Comparison of ENCODE assay signal across 8 cellular contexts in genomic region chrX:40266490-40267333, GRCh38.
DNase-seq lines count a peak whose midpoint lies in the region; ATAC-seq and TF ChIP-seq lines count a peak whose summit lies in the region.

No MANE protein-coding gene starts in this region.

- H3K4me1 ChIP-seq in A673 (ENCODE audit: insufficient read depth, low read length, poor library complexity, severe bottlenecking): peaks cover 17% of the 10 kb centered on the region

- peaks cover 14% of the 10 kb centered on the region for H3K4me1 Mint-ChIP-seq in activated B cell treated with CpG ODN at 0.5 μM for 24 hours
- H3K4me1 Mint-ChIP-seq in chondrocyte (ENCODE audit: low read depth): peaks cover 23% of the 10 kb centered on the region

- no peaks in the 10 kb centered on the region for H3K36me3 ChIP-seq in A673 (ENCODE audit: insufficient read depth, low read length, poor library complexity, severe bottlenecking)

- H3K36me3 Mint-ChIP-seq in activated B cell treated with CpG ODN at 0.5 μM for 24 hours (ENCODE audit: low read depth): no peaks in the 10 kb centered on the region
- no peaks in the 10 kb centered on the region for H3K36me3 Mint-ChIP-seq in chondrocyte (ENCODE audit: low read depth)

- H3K27ac Mint-ChIP-seq in activated B cell treated with CpG ODN at 0.5 μM for 24 hours (no peak overlapping the region), chondrocyte (ENCODE audit: unreplicated experiment) (peak overlapping the region; percentile 81)

- peak; percentile 63 for ATAC-seq in GM19043 (IDR thresholded peaks at IDR 0.05; ENCODE audit: low read depth, unreplicated experiment)
- ATAC-seq in activated B cell treated with CpG ODN at 0.5 μM for 24 hours (ENCODE audit: low read depth): peak; percentile 45
- no peak for ATAC-seq in GM19467 (IDR thresholded peaks at IDR 0.05; ENCODE audit: unreplicated experiment)

- H3K4me3 ChIP-seq in A673 (ENCODE audit: low read depth, low read length, poor library complexity, severe bottlenecking): peak overlapping the region; percentile 48

- BruUV-seq in A673 (replicated peaks; lab: Mats Ljungman, UMichigan): no TSS peak

- intact Hi-C loops in A673 (cut with micrococcal nuclease; ENCODE audit: unreplicated experiment): loop anchor here (2.0 to 10.0 kb wide), 4 partner anchors 162 to 452 kb away; no protein-coding TSS in a partner anchor
- intact Hi-C loops in activated B cell treated with CpG ODN at 0.5 μM for 24 hours (cut with micrococcal nuclease): loop anchor here (1.0 to 10.0 kb wide), 5 partner anchors 89 to 614 kb away; partner anchors contain the start of gene BCOR

- TF ChIP-seq CTCF in A673 (conservative IDR thresholded peaks at IDR 0.05; ENCODE audit: low read depth, low read length) (peak; percentile 70), activated B cell treated with CpG ODN at 0.5 μM for 24 hours (IDR thresholded peaks at IDR 0.05) (no peak), chondrocyte (IDR thresholded peaks at IDR 0.05) (peak; percentile 80)

- CTCF ChIA-PET in A673 (lab: Charles Lee): interaction anchor here (0.5 to 0.6 kb wide), 4 partner anchors 19 to 495 kb away, joined by 3 to 5 read pairs (median 4); no protein-coding TSS in a partner anchor
- CTCF ChIA-PET in activated B cell treated with CpG ODN at 0.5 μM for 24 hours (lab: Charles Lee): interaction anchor here (0.7 to 1.0 kb wide), 3 partner anchors 90 to 110 kb away, joined by 3 to 5 read pairs (median 3); no protein-coding TSS in a partner anchor

- H3K4me3 Mint-ChIP-seq in activated B cell treated with CpG ODN at 0.5 μM for 24 hours (peak overlapping the region; percentile 72), chondrocyte (ENCODE audit: unreplicated experiment) (peak overlapping the region; percentile 72)

- H3K9me3 ChIP-seq in A673 (ENCODE audit: low read depth, low read length, poor library complexity, severe bottlenecking): no peaks in the 10 kb centered on the region

- DNase-seq in A673 (ENCODE audit: low spot score) (peak; percentile 79), NCI-H2107 (lab: John Stamatoyannopoulos, UW) (peak; percentile 82), activated B cell treated with CpG ODN at 0.5 μM for 24 hours (peak; percentile 12), chondrocyte (ENCODE audit: low spot score) (no peak), kidney glomerular epithelial cell (lab: John Stamatoyannopoulos, UW) (peak; percentile 19)
- DNase-seq in stimulated activated CD4-positive, alpha-beta T cell treated with anti-CD3 and anti-CD28 coated beads, Interleukin-15, amount 100 ng/mL, for 48 hours (ENCODE audit: low read depth in 2 of 2): peak; percentile 8 to 34

- no peaks in the 10 kb centered on the region for H3K27me3 Mint-ChIP-seq in activated B cell treated with CpG ODN at 0.5 μM for 24 hours
- H3K27me3 Mint-ChIP-seq in chondrocyte (ENCODE audit: low read depth): no peaks in the 10 kb centered on the region

- H3K9me3 Mint-ChIP-seq in activated B cell treated with CpG ODN at 0.5 μM for 24 hours (no peaks in the 10 kb centered on the region), chondrocyte (ENCODE audit: low read depth) (no peaks in the 10 kb centered on the region)

- no peaks in the 10 kb centered on the region for H3K27me3 ChIP-seq in A673 (replicated peaks; ENCODE audit: insufficient read depth, low read depth, low read length, poor library complexity)

- peak overlapping the region; percentile 65 for H3K27ac ChIP-seq in A673 (ENCODE audit: low read depth, low read length, poor library complexity, severe bottlenecking)

- POLR2A ChIA-PET in A673 (lab: Charles Lee; ENCODE audit: low non-redundant PET) (no interaction called here), activated B cell treated with CpG ODN at 0.5 μM for 24 hours (lab: Charles Lee) (interaction anchor here (0.5 to 1.4 kb wide), 4 partner anchors 9 to 169 kb away, joined by 3 to 4 read pairs (median 4); partner anchors contain the start of gene BCOR)
